ENCODE assay signal across 2 cellular contexts in the genomic region with DNA sequence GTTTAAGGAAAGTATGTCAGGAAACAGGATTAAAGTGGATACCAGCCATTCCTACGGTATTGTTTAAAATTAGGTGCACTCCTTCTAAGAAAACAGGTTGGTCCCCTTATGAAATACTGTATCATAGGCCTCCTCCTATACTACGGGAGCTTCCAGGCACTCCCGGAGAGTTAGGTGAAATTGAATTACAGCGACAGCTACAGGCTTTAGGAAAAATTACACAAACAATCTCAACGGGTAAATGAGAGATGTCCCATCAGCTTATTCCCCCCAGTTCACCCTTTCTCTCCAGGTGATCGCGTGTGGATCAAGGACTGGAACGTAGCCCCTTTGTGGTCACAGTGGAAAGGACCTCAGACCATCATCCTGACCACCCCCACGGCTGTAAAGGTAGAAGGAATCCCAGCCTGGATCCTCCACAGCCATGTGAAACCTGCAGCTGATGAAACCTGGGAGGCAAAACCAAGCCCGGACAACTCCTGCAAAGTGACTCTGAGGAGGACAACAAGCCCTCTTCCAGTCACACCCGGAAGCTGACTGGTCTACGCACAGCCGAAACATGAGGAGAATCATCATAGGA.
TF ChIP-seq lines count a peak whose summit lies in the region.

No MANE protein-coding gene starts in this region.

TF ChIP-seq in SK-N-SH, 30 proteins besides CTCF, POLR2A, EP300 and RAD21 (continued from another document):
- TF ChIP-seq, protein P1, sequence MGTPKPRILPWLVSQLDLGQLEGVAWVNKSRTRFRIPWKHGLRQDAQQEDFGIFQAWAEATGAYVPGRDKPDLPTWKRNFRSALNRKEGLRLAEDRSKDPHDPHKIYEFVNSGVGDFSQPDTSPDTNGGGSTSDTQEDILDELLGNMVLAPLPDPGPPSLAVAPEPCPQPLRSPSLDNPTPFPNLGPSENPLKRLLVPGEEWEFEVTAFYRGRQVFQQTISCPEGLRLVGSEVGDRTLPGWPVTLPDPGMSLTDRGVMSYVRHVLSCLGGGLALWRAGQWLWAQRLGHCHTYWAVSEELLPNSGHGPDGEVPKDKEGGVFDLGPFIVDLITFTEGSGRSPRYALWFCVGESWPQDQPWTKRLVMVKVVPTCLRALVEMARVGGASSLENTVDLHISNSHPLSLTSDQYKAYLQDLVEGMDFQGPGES (IDR thresholded peaks at IDR 0.05; ENCODE audit: low read depth, low read length) = no peak
- TF ChIP-seq EZH2phosphoT487 (IDR thresholded peaks at IDR 0.05; ENCODE audit: borderline replicate concordance, low read depth) (no peak), SMC3 (IDR thresholded peaks at IDR 0.05; ENCODE audit: low read depth, low read length) (no peak), NRF1 (IDR thresholded peaks at IDR 0.05; ENCODE audit: low read depth, low read length) (no peak), NFIC (IDR thresholded peaks at IDR 0.05; ENCODE audit: borderline replicate concordance) (no peak), RCOR1 (IDR thresholded peaks at IDR 0.05; ENCODE audit: low read length) (no peak), POLR2AphosphoS5 (IDR thresholded peaks at IDR 0.05; ENCODE audit: low read depth, low read length) (no peak), MXI1 (IDR thresholded peaks at IDR 0.05; ENCODE audit: low read depth, low read length) (no peak), TEAD4 (IDR thresholded peaks at IDR 0.05; ENCODE audit: borderline replicate concordance, insufficient read depth) (no peak), SIN3A (IDR thresholded peaks at IDR 0.05; ENCODE audit: borderline replicate concordance, low read depth, low read length) (no peak)
- TF ChIP-seq, protein P2, sequence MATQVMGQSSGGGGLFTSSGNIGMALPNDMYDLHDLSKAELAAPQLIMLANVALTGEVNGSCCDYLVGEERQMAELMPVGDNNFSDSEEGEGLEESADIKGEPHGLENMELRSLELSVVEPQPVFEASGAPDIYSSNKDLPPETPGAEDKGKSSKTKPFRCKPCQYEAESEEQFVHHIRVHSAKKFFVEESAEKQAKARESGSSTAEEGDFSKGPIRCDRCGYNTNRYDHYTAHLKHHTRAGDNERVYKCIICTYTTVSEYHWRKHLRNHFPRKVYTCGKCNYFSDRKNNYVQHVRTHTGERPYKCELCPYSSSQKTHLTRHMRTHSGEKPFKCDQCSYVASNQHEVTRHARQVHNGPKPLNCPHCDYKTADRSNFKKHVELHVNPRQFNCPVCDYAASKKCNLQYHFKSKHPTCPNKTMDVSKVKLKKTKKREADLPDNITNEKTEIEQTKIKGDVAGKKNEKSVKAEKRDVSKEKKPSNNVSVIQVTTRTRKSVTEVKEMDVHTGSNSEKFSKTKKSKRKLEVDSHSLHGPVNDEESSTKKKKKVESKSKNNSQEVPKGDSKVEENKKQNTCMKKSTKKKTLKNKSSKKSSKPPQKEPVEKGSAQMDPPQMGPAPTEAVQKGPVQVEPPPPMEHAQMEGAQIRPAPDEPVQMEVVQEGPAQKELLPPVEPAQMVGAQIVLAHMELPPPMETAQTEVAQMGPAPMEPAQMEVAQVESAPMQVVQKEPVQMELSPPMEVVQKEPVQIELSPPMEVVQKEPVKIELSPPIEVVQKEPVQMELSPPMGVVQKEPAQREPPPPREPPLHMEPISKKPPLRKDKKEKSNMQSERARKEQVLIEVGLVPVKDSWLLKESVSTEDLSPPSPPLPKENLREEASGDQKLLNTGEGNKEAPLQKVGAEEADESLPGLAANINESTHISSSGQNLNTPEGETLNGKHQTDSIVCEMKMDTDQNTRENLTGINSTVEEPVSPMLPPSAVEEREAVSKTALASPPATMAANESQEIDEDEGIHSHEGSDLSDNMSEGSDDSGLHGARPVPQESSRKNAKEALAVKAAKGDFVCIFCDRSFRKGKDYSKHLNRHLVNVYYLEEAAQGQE (IDR thresholded peaks at IDR 0.05; ENCODE audit: low read depth, low read length) = no peak

TF ChIP-seq in SK-N-SH treated with all-trans-retinoic acid at 6 μM for 48 hours, 23 proteins besides CTCF, POLR2A, EP300 and RAD21 (continued from another document):
- TF ChIP-seq, protein P3, sequence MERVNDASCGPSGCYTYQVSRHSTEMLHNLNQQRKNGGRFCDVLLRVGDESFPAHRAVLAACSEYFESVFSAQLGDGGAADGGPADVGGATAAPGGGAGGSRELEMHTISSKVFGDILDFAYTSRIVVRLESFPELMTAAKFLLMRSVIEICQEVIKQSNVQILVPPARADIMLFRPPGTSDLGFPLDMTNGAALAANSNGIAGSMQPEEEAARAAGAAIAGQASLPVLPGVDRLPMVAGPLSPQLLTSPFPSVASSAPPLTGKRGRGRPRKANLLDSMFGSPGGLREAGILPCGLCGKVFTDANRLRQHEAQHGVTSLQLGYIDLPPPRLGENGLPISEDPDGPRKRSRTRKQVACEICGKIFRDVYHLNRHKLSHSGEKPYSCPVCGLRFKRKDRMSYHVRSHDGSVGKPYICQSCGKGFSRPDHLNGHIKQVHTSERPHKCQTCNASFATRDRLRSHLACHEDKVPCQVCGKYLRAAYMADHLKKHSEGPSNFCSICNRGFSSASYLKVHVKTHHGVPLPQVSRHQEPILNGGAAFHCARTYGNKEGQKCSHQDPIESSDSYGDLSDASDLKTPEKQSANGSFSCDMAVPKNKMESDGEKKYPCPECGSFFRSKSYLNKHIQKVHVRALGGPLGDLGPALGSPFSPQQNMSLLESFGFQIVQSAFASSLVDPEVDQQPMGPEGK (CRISPR knock-in tag; IDR thresholded peaks at IDR 0.05; ENCODE audit: borderline replicate concordance) = no peak
- no peak for TF ChIP-seq GLIS3 (CRISPR knock-in tag; IDR thresholded peaks at IDR 0.05)
- TF ChIP-seq ZNF70 (CRISPR knock-in tag; IDR thresholded peaks at IDR 0.05) = no peak
- no peak for TF ChIP-seq ZNF8 (CRISPR knock-in tag; IDR thresholded peaks at IDR 0.05)
